12 cellular contexts compared by ENCODE assay signal in the genomic region with DNA sequence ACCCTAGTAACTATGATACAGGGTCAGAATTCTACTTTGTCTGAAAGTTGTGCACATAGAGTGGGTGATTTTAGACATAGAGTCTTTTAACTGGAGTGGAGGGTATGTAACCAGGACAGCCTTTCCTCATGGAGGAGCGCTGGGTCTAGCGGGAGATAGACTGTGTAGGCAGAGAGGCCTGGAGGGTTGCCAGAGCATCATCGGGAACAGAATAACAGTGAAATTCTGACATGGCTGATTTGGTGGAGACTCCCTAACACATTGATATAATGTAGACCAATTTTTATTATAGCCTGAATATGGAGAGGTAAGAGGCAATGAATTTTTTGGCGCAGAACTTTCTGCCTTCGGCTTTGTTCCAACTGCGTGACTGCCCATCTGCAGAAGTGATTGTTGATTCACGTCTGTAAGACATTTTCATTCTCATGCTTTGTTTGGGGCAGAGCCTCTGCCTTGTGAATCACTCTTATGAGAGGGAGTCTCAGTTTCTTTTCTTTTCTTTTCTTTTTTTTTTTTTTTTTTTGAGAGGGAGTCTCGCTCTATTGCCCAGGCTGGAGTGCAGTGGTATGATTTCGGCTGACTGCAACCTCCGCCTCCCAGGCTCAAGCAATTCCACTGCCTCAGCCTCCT. TPM values are rescaled to one million over a fixed set of nuclear protein-coding genes. Genes with fewer than 3 reads are reported as not detected.
DNase-seq lines count a peak whose midpoint lies in the region; ATAC-seq and TF ChIP-seq lines count a peak whose summit lies in the region.
"Had no signal": no experiment of that assay in that cellular context is flagged by ENCODE, and none has a peak within 500 bp of the region (broad histone marks: within the 10 kb centered on the region; RNA-seq: fewer than 3 reads in every experiment).

No MANE protein-coding gene starts in this region.

- ATAC-seq in activated T-cell treated with anti-CD3 and anti-CD28 coated beads, Interleukin-2, amount 50 U/mL, for 72 hours (replicated peaks in 1 of 2): peak; percentile 33 to 39
- peak; percentile 37 to 54 for ATAC-seq in activated naive CD4-positive, alpha-beta T cell treated with anti-CD3 and anti-CD28 coated beads, Interleukin-2, amount 50 U/mL, for 72 hours
- ATAC-seq in GM18867 (IDR thresholded peaks at IDR 0.05; ENCODE audit: unreplicated experiment): no peak

- H3K4me1 ChIP-seq in left ventricle myocardium inferior: peaks cover 96% of the 10 kb centered on the region
- H3K4me1 ChIP-seq in testis: no peaks in the 10 kb centered on the region

- 81 to 86% methylated on average over 10 of the region's 10 CpGs for WGBS in testis, 2 donors

- peaks cover 0 to 1% of the 10 kb centered on the region in 2 donors for H3K36me3 Mint-ChIP-seq in activated T-cell treated with anti-CD3 and anti-CD28 coated beads, Interleukin-2, amount 50 U/mL, for 72 hours (ENCODE audit: insufficient read depth in 2 of 2)
- H3K36me3 Mint-ChIP-seq in activated naive CD4-positive, alpha-beta T cell treated with anti-CD3 and anti-CD28 coated beads, Interleukin-2, amount 50 U/mL, for 72 hours: peaks cover 0 to 19% of the 10 kb centered on the region in 2 donors

- H3K27ac Mint-ChIP-seq in activated T-cell treated with anti-CD3 and anti-CD28 coated beads, Interleukin-2, amount 50 U/mL, for 72 hours: peak overlapping the region; percentile 50
- H3K27ac Mint-ChIP-seq in activated naive CD4-positive, alpha-beta T cell treated with anti-CD3 and anti-CD28 coated beads, Interleukin-2, amount 50 U/mL, for 72 hours: peak overlapping the region; percentile 86 to 95
- H3K27ac Mint-ChIP-seq: neural progenitor cell had no signal

- peak overlapping the region; percentile 25 to 64 for H3K4me3 Mint-ChIP-seq in activated T-cell treated with anti-CD3 and anti-CD28 coated beads, Interleukin-2, amount 50 U/mL, for 72 hours
- H3K4me3 Mint-ChIP-seq: neural progenitor cell had no signal

- H3K36me3 ChIP-seq in left ventricle myocardium inferior (no peaks in the 10 kb centered on the region), testis (ENCODE audit: low read depth, missing control alignments) (no peaks in the 10 kb centered on the region)
- H3K36me3 ChIP-seq: neural progenitor cell had no signal

- TF ChIP-seq POLR2A in testis (IDR thresholded peaks at IDR 0.05): no peak

- no peak overlapping the region for H3K4me3 ChIP-seq in left ventricle myocardium inferior
- H3K4me3 ChIP-seq in testis: no peak overlapping the region
- H3K4me3 ChIP-seq: BLaER1 treated with 17β-estradiol and CSF1 and Interleukin-3, amounts not matched to agents 10 nM and 100 nM; neural progenitor cell had no signal

- peaks cover 60% of the 10 kb centered on the region for H3K4me1 Mint-ChIP-seq in activated T-cell treated with anti-CD3 and anti-CD28 coated beads, Interleukin-2, amount 50 U/mL, for 72 hours (ENCODE audit: low read depth)

- H3K27ac ChIP-seq in left ventricle myocardium inferior (replicated peaks) (peak overlapping the region; percentile 50), testis (no peak overlapping the region)
- H3K27ac ChIP-seq: BLaER1 treated with 17β-estradiol and CSF1 and Interleukin-3, amounts not matched to agents 10 nM and 100 nM; neural progenitor cell had no signal

- no peak for TF ChIP-seq CTCF in left ventricle myocardium inferior (IDR thresholded peaks at IDR 0.05; ENCODE audit: borderline replicate concordance)
- TF ChIP-seq CTCF in testis (IDR thresholded peaks at IDR 0.05): no peak

- H3K9me3 ChIP-seq in left ventricle myocardium inferior (replicated peaks) (no peaks in the 10 kb centered on the region), testis (no peaks in the 10 kb centered on the region)
- H3K9me3 ChIP-seq: BLaER1 treated with 17β-estradiol and CSF1 and Interleukin-3, amounts not matched to agents 10 nM and 100 nM had no signal

- intact Hi-C loops in left ventricle myocardium inferior (cut with micrococcal nuclease) (no loop called here), testis (cut with DNase I; ENCODE audit: low total_unique reads) (no loop called here)

- H3K27me3 ChIP-seq in left ventricle myocardium inferior (ENCODE audit: low read depth): no peaks in the 10 kb centered on the region
- H3K27me3 ChIP-seq in testis: no peaks in the 10 kb centered on the region
- H3K27me3 ChIP-seq: BLaER1 treated with 17β-estradiol and CSF1 and Interleukin-3, amounts not matched to agents 10 nM and 100 nM; neural progenitor cell had no signal

- H3K9me3 Mint-ChIP-seq in activated T-cell treated with anti-CD3 and anti-CD28 coated beads, Interleukin-2, amount 50 U/mL, for 72 hours: no peaks in the 10 kb centered on the region
- no peaks in the 10 kb centered on the region for H3K9me3 Mint-ChIP-seq in activated naive CD4-positive, alpha-beta T cell treated with anti-CD3 and anti-CD28 coated beads, Interleukin-2, amount 50 U/mL, for 72 hours
- H3K9me3 Mint-ChIP-seq: neural progenitor cell had no signal

- no peak for DNase-seq in activated T-cell treated with anti-CD3 and anti-CD28 coated beads, Interleukin-2, amount 50 U/mL, for 72 hours
- DNase-seq in activated T-cell treated with anti-CD3 and anti-CD28 coated beads for 4 hours: no peak
- DNase-seq in activated naive CD4-positive, alpha-beta T cell treated with anti-CD3 and anti-CD28 coated beads, Interleukin-2, amount 50 U/mL, for 72 hours (ENCODE audit: low spot score in 2 of 2): no peak
- DNase-seq in left ventricle myocardium inferior: peak; percentile 50
- DNase-seq in testis: peak; percentile 35
- DNase-seq in NCI-H2171 (lab: John Stamatoyannopoulos, UW): no peak
- no peak for DNase-seq in NCI-H748 (lab: John Stamatoyannopoulos, UW; ENCODE audit: unreplicated experiment)
- DNase-seq: HCEC 1CT, KBM-7 had no signal

- no peaks in the 10 kb centered on the region for H3K27me3 Mint-ChIP-seq in activated T-cell treated with anti-CD3 and anti-CD28 coated beads, Interleukin-2, amount 50 U/mL, for 72 hours (ENCODE audit: low read depth)

RNA-seq across cellular contexts. Expression of a gene that starts 16.0 kb away (rescaled TPM):
- total RNA-seq in activated T-cell treated with anti-CD3 and anti-CD28 coated beads, Interleukin-2, amount 50 U/mL, for 72 hours: 10 to 100 TPM; 50.4 to 67.7 TPM
- 10 to 100 TPM; 52.7 to 53.4 TPM for total RNA-seq in activated naive CD4-positive, alpha-beta T cell treated with anti-CD3 and anti-CD28 coated beads, Interleukin-2, amount 50 U/mL, for 72 hours
- total RNA-seq in left ventricle myocardium inferior (97.4 TPM), testis (100 to 1,000 TPM in 1 of 2 donors, 10 to 100 TPM in 1; 89.9 to 132 TPM)
- polyA plus RNA-seq in testis (ENCODE audit: insufficient read depth, low read depth, low replicate concordance): 135 TPM

Comparison
In these comparisons a context has a peak if more than half of its experiments do, and no peak if none do; other contexts are left out.
1. DNase-seq: peak in left ventricle myocardium inferior (single experiment) and testis (single experiment); none in activated T-cell treated with anti-CD3 and anti-CD28 coated beads, Interleukin-2, amount 50 U/mL, for 72 hours (0 of 2), activated T-cell treated with anti-CD3 and anti-CD28 coated beads for 4 hours (single experiment), activated naive CD4-positive, alpha-beta T cell treated with anti-CD3 and anti-CD28 coated beads, Interleukin-2, amount 50 U/mL, for 72 hours (0 of 2), NCI-H2171 (single experiment) and NCI-H748 (single experiment).